10 cellular contexts compared by ENCODE assay signal in genomic region chr11:128724891-128725611, GRCh38. TPM values are rescaled to one million over a fixed set of nuclear protein-coding genes. Genes with fewer than 3 reads are reported as not detected.
DNase-seq lines count a peak whose midpoint lies in the region; ATAC-seq and TF ChIP-seq lines count a peak whose summit lies in the region.
"Had no signal": no experiment of that assay in that cellular context is flagged by ENCODE, and none has a peak within 500 bp of the region (broad histone marks: within the 10 kb centered on the region; RNA-seq: fewer than 3 reads in every experiment).

No MANE protein-coding gene starts in this region.

- no peaks in the 10 kb centered on the region for H3K36me3 ChIP-seq in neutrophil

- H3K27ac ChIP-seq in neutrophil = peak overlapping the region; percentile 95
- H3K27ac ChIP-seq: PC-9 had no signal

- DNase-seq in T-helper 17 cell (no peak), head of caudate nucleus (no peak), HuH-7.5 (ENCODE audit: low spot score) (no peak), KG1 (lab: John Stamatoyannopoulos, UW) (no peak)
- DNase-seq: PC-9 had no signal

- peak overlapping the region; percentile 86 for H3K27ac Mint-ChIP-seq in T-helper 17 cell

- H3K4me1 Mint-ChIP-seq in T-helper 17 cell = peaks cover 86% of the 10 kb centered on the region

- H3K4me3 ChIP-seq in neutrophil (ENCODE audit: low read depth in 1 of 2, low read length in 1 of 2) = peak overlapping the region; percentile 51 to 57
- H3K4me3 ChIP-seq: PC-9 had no signal

- H3K27me3 ChIP-seq in neutrophil = no peaks in the 10 kb centered on the region

- ATAC-seq in GM18520 (IDR thresholded peaks at IDR 0.05; ENCODE audit: unreplicated experiment) (peak; percentile 3), HG02642 (IDR thresholded peaks at IDR 0.05; ENCODE audit: poor library complexity, unreplicated experiment) (peak; percentile 16), T-helper 17 cell (peak; percentile 16), HG03025 (IDR thresholded peaks at IDR 0.05; ENCODE audit: low FRiP score, unreplicated experiment) (no peak)

- intact Hi-C loops in head of caudate nucleus (cut with DNase I) = no loop called here

- no peaks in the 10 kb centered on the region for H3K27me3 Mint-ChIP-seq in T-helper 17 cell

- peaks cover 100% of the 10 kb centered on the region in 2 experiments for H3K4me1 ChIP-seq in neutrophil (ENCODE audit: control insufficient read depth in 1 of 2, insufficient read depth in 1 of 2, low read depth in 1 of 2, low read length in 1 of 2)

- H3K9me3 ChIP-seq in T-helper 17 cell (ENCODE audit: control insufficient read depth, low read length, poor library complexity, severe bottlenecking) (no peaks in the 10 kb centered on the region), neutrophil (no peaks in the 10 kb centered on the region)

- H3K36me3 Mint-ChIP-seq in T-helper 17 cell (ENCODE audit: low read depth) = peaks cover 5% of the 10 kb centered on the region

- H3K4me3 Mint-ChIP-seq in T-helper 17 cell = peak overlapping the region; percentile 70
- H3K4me3 Mint-ChIP-seq: HFFc6 had no signal

- no peak for TF ChIP-seq CTCF in neutrophil (IDR thresholded peaks at IDR 0.05)

RNA-seq across cellular contexts. Expression of gene FLI1, which starts 31.2 kb away (rescaled TPM):
- 100 to 1,000 TPM; 113 to 117 TPM for total RNA-seq in T-helper 17 cell
